In the genomic region with DNA sequence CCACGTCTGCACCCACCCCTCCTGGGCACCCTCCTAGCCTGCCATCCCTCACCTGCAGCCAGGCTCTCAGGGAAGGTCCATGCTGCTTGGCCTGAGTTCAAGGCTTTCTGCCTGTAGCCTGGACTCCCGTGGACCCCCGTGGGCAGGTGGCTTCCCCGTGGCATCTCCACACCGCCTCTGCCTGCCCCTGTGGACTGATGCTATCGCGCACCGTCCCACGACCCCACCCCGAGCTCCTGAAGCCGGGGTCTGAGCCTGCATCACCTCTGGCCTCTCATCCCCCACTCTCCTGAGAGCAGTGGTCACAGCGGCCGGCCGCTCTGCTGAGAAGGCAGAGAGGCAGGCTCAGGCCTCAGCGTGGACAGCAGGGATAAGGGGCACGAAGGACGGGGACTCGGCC, we compare ENCODE assay signal across 33 cellular contexts. TPM values are rescaled to one million over a fixed set of nuclear protein-coding genes. Genes with fewer than 3 reads are reported as not detected.
A peak's percentile ranks its signal among the peaks of the same experiment; 100 is the strongest.
DNase-seq lines count a peak whose midpoint lies in the region; ATAC-seq and TF ChIP-seq lines count a peak whose summit lies in the region.
"Had no signal": no experiment of that assay in that cellular context is flagged by ENCODE, and none has a peak within 500 bp of the region (broad histone marks: within the 10 kb centered on the region; RNA-seq: fewer than 3 reads in every experiment).

No MANE protein-coding gene starts in this region.

- peaks cover 2% of the 10 kb centered on the region for H3K79me1 ChIP-seq in neuronal stem cell (ENCODE audit: low read depth, low read length)

- no peak overlapping the region for H2AK5ac ChIP-seq in neuronal stem cell (ENCODE audit: low read depth, low read length)

- H4K8ac ChIP-seq in neuronal stem cell (ENCODE audit: low read depth, low read length), result no peak overlapping the region

- no peak overlapping the region for H3K4me3 Mint-ChIP-seq in CD8-positive, alpha-beta T cell
- H3K4me3 Mint-ChIP-seq: activated CD4-positive, alpha-beta memory T cell treated with anti-CD3 and anti-CD28 coated beads, Interleukin-2, amount 10 ng/mL, durations not matched to agents 7 days and 5 days; activated T-cell treated with anti-CD3 and anti-CD28 coated beads, Interleukin-2, amount 50 U/mL, for 24 hours had no signal

- H3K27me3 ChIP-seq in CD8-positive, alpha-beta T cell (ENCODE audit: insufficient read depth, low read length), result no peaks in the 10 kb centered on the region
- no peaks in the 10 kb centered on the region for H3K27me3 ChIP-seq in neuronal stem cell (ENCODE audit: control insufficient read depth in 3 of 3, insufficient read depth in 3 of 3, low read depth in 1 of 3, low read length in 3 of 3)
- H3K27me3 ChIP-seq: MG63 had no signal

- peak overlapping the region; percentile 73 for H2BK12ac ChIP-seq in neuronal stem cell (ENCODE audit: low read length)

- H2BK15ac ChIP-seq in neuronal stem cell (ENCODE audit: low read length), result no peak overlapping the region

- no peaks in the 10 kb centered on the region for H3K9me3 Mint-ChIP-seq in CD8-positive, alpha-beta T cell
- H3K9me3 Mint-ChIP-seq: activated CD4-positive, alpha-beta memory T cell treated with anti-CD3 and anti-CD28 coated beads, Interleukin-2, amount 10 ng/mL, durations not matched to agents 7 days and 5 days; activated T-cell treated with anti-CD3 and anti-CD28 coated beads, Interleukin-2, amount 50 U/mL, for 24 hours; naive thymus-derived CD8-positive, alpha-beta T cell had no signal

- DNase-seq in 8988T (peak; percentile 12), Right ventricle myocardium superior (peak; percentile 30), neuronal stem cell (ENCODE audit: low spot score) (no peak), SKM-1 (lab: John Stamatoyannopoulos, UW; ENCODE audit: unreplicated experiment) (no peak), NCI-H1694 (lab: John Stamatoyannopoulos, UW) (no peak)
- no peak for DNase-seq in CD8-positive, alpha-beta T cell
- DNase-seq: activated CD4-positive, alpha-beta memory T cell treated with anti-CD3 and anti-CD28 coated beads, Interleukin-2, amount 10 ng/mL, durations not matched to agents 7 days and 5 days; activated CD4-positive, CD25-positive, alpha-beta regulatory T cell; activated naive CD4-positive, alpha-beta T cell treated with Interleukin-2 at 50 U/mL for 16 hours; anterior cingulate cortex; Calu3; caudate nucleus; dermis blood vessel endothelial cell; DND-41; gastrocnemius medialis; HCEC 1CT; hippocampal formation; KBM-7; MG63; midbrain; NCI-H2081; NCI-H82; stimulated activated naive CD4-positive, alpha-beta T cell treated with Interleukin-2 at 50 U/mL for 16 hours had no signal

- H3K27me3 Mint-ChIP-seq in CD8-positive, alpha-beta T cell (ENCODE audit: low read depth), result no peaks in the 10 kb centered on the region
- H3K27me3 Mint-ChIP-seq: activated T-cell treated with anti-CD3 and anti-CD28 coated beads, Interleukin-2, amount 50 U/mL, for 24 hours; naive thymus-derived CD8-positive, alpha-beta T cell had no signal

- peaks cover 51% of the 10 kb centered on the region for H3K4me1 Mint-ChIP-seq in CD8-positive, alpha-beta T cell (ENCODE audit: low read depth)

- no peak overlapping the region for H4K91ac ChIP-seq in neuronal stem cell (ENCODE audit: low read depth, low read length, poor library complexity)

- no CpG with 5 or more reads among the region's 18 CpGs for WGBS in neuronal stem cell (ENCODE audit: extremely low coverage in 2 of 2, insufficient read length in 2 of 2, insufficient replicate concordance in 1 of 2), 2 donors

- ATAC-seq in CD8-positive, alpha-beta T cell, result no peak
- ATAC-seq in Right ventricle myocardium superior (ENCODE audit: poor library complexity) (no peak), HG02610 (IDR thresholded peaks at IDR 0.05; ENCODE audit: unreplicated experiment) (no peak), HG03571 (IDR thresholded peaks at IDR 0.05; ENCODE audit: unreplicated experiment) (no peak)
- ATAC-seq: gastrocnemius medialis; naive thymus-derived CD8-positive, alpha-beta T cell had no signal

- no peak overlapping the region for H3K18ac ChIP-seq in neuronal stem cell (ENCODE audit: low read length)

- H3K4me3 ChIP-seq in CD8-positive, alpha-beta T cell (ENCODE audit: low read depth, low read length), result no peak overlapping the region
- H3K4me3 ChIP-seq in neuronal stem cell (ENCODE audit: low read length in 2 of 2), result no peak overlapping the region
- H3K4me3 ChIP-seq: gastrocnemius medialis, MG63, thoracic aorta, vagina had no signal

- intact Hi-C loops in CD8-positive, alpha-beta T cell (cut with DNase I, micrococcal nuclease), result no loop called here
- intact Hi-C loops in Right ventricle myocardium superior (cut with DNase I), result no loop called here

- peak overlapping the region; percentile 22 for H3K23ac ChIP-seq in neuronal stem cell (ENCODE audit: low read depth, low read length, poor library complexity)

- H3K14ac ChIP-seq in neuronal stem cell (ENCODE audit: low read length), result no peak overlapping the region

- no peak overlapping the region for H2AFZ ChIP-seq in neuronal stem cell (ENCODE audit: low read length)

- no peak overlapping the region for H3K4me2 ChIP-seq in neuronal stem cell (ENCODE audit: insufficient read depth, low read length, poor library complexity, severe bottlenecking)

- H3K27ac Mint-ChIP-seq in CD8-positive, alpha-beta T cell, result peak overlapping the region; percentile 57
- H3K27ac Mint-ChIP-seq: activated CD4-positive, alpha-beta memory T cell treated with anti-CD3 and anti-CD28 coated beads, Interleukin-2, amount 10 ng/mL, durations not matched to agents 7 days and 5 days; activated T-cell treated with anti-CD3 and anti-CD28 coated beads, Interleukin-2, amount 50 U/mL, for 24 hours had no signal

- no peak for TF ChIP-seq CTCF in CD8-positive, alpha-beta T cell (IDR thresholded peaks at IDR 0.05)

- no peaks in the 10 kb centered on the region for H3K9me3 ChIP-seq in CD8-positive, alpha-beta T cell (ENCODE audit: low read length)
- no peaks in the 10 kb centered on the region for H3K9me3 ChIP-seq in neuronal stem cell (replicated peaks in 1 of 2; ENCODE audit: control insufficient read depth in 2 of 2, insufficient read depth in 1 of 2, low read depth in 1 of 2, low read length in 2 of 2)
- H3K9me3 ChIP-seq: gastrocnemius medialis, MG63, thoracic aorta, vagina had no signal

- H3K9ac ChIP-seq in neuronal stem cell (ENCODE audit: low read depth, low read length, poor library complexity), result peak overlapping the region; percentile 17

- no peak overlapping the region for H3K4ac ChIP-seq in neuronal stem cell (ENCODE audit: low read length)

- peaks cover 45% of the 10 kb centered on the region for H3K4me1 ChIP-seq in CD8-positive, alpha-beta T cell (ENCODE audit: insufficient read depth, low read length)
- H3K4me1 ChIP-seq in neuronal stem cell (ENCODE audit: control insufficient read depth in 2 of 2, insufficient read depth in 1 of 2, low read depth in 1 of 2, low read length in 2 of 2), result peaks cover 6% of the 10 kb centered on the region in 2 donors
- H3K4me1 ChIP-seq: gastrocnemius medialis had no signal

- no peak overlapping the region for H2BK120ac ChIP-seq in neuronal stem cell (ENCODE audit: low read depth, low read length)

- no peak overlapping the region for H3K27ac ChIP-seq in CD8-positive, alpha-beta T cell (ENCODE audit: low read depth, low read length)
- no peak overlapping the region for H3K27ac ChIP-seq in neuronal stem cell (replicated peaks; ENCODE audit: low read length)
- H3K27ac ChIP-seq: C4-2B, gastrocnemius medialis, thoracic aorta, vagina had no signal

- POLR2A ChIA-PET in CD8-positive, alpha-beta T cell (lab: Charles Lee), result interaction anchor here (1.6 to 3.0 kb wide), 2 partner anchors 15 to 44 kb away, joined by 6 to 9 read pairs; partner anchors contain the start of gene NLRP6

- peaks cover 10% of the 10 kb centered on the region for H3K36me3 ChIP-seq in CD8-positive, alpha-beta T cell (ENCODE audit: insufficient read depth, low read length)
- peaks cover 23 to 31% of the 10 kb centered on the region in 2 donors for H3K36me3 ChIP-seq in neuronal stem cell (replicated peaks in 1 of 2; ENCODE audit: control insufficient read depth in 2 of 2, insufficient read depth in 2 of 2, low read length in 2 of 2)
- H3K36me3 ChIP-seq: gastrocnemius medialis, MG63, vagina had no signal

- CTCF ChIA-PET in CD8-positive, alpha-beta T cell (lab: Charles Lee), result interaction anchor here (0.8 to 2.9 kb wide), 6 partner anchors 8 to 44 kb away, joined by 3 to 22 read pairs (median 4); no protein-coding TSS in a partner anchor

- H3K36me3 Mint-ChIP-seq in CD8-positive, alpha-beta T cell, result peaks cover 36% of the 10 kb centered on the region

- H2BK5ac ChIP-seq in neuronal stem cell (ENCODE audit: low read length), result peak overlapping the region; percentile 35

RNA-seq across cellular contexts. Expression of gene IFITM5, which starts 4.5 kb away (rescaled TPM):
- not detected for total RNA-seq in CD8-positive, alpha-beta T cell
- not detected for total RNA-seq in Right ventricle myocardium superior
- not detected for polyA plus RNA-seq in neuronal stem cell (2013, experiment 1 of 2)
- polyA plus RNA-seq in neuronal stem cell (2013, experiment 2 of 2), result 0.06 TPM
- total RNA-seq: activated CD4-positive, alpha-beta memory T cell treated with anti-CD3 and anti-CD28 coated beads, Interleukin-2, amount 10 ng/mL, durations not matched to agents 7 days and 5 days; Calu3; dermis blood vessel endothelial cell; gastrocnemius medialis; lower leg skin; naive thymus-derived CD8-positive, alpha-beta T cell; SK-MEL-5; T-helper 1 cell treated with Interleukin-12 subunit alpha and Interleukin-12 subunit beta and Interleukin-4 antibody, amounts not matched to agents 30 ng/mL and 1 ng/mL, for 36 hours; thoracic aorta; vagina had no signal
- polyA plus RNA-seq: naive thymus-derived CD8-positive, alpha-beta T cell had no signal

RNA-seq across cellular contexts. Expression of gene PGGHG, which starts 5.9 kb away (rescaled TPM):
- 100 to 1,000 TPM; 902 to 919 TPM for total RNA-seq in CD8-positive, alpha-beta T cell
- 6.1 TPM for total RNA-seq in Right ventricle myocardium superior
- 50.4 TPM for polyA plus RNA-seq in neuronal stem cell (2013, experiment 1 of 2)
- 48.9 TPM for polyA plus RNA-seq in neuronal stem cell (2013, experiment 2 of 2)

RNA-seq across cellular contexts. Expression of gene IFITM2, which starts 12.8 kb away (rescaled TPM):
- 100 to 1,000 TPM; 283 to 295 TPM for total RNA-seq in CD8-positive, alpha-beta T cell
- 194 TPM for total RNA-seq in Right ventricle myocardium superior
- polyA plus RNA-seq in neuronal stem cell (2013, experiment 1 of 2), result 660 TPM
- 657 TPM for polyA plus RNA-seq in neuronal stem cell (2013, experiment 2 of 2)

RNA-seq across cellular contexts. Expression of gene NLRP6, which starts 16.6 kb away (rescaled TPM):
- total RNA-seq in CD8-positive, alpha-beta T cell, result 10 to 100 TPM; 24.8 to 26.2 TPM
- 0.11 TPM for total RNA-seq in Right ventricle myocardium superior
- polyA plus RNA-seq in neuronal stem cell (2013, experiment 1 of 2), result not detected
- polyA plus RNA-seq in neuronal stem cell (2013, experiment 2 of 2), result not detected
- total RNA-seq: Calu3, dermis blood vessel endothelial cell had no signal

RNA-seq across cellular contexts. Expression of gene IFITM1, which starts 19.0 kb away (rescaled TPM):
- 100 to 1,000 TPM; 223 to 251 TPM for total RNA-seq in CD8-positive, alpha-beta T cell
- total RNA-seq in Right ventricle myocardium superior, result 83.1 TPM
- polyA plus RNA-seq in neuronal stem cell (2013, experiment 1 of 2), result 171 TPM
- 162 TPM for polyA plus RNA-seq in neuronal stem cell (2013, experiment 2 of 2)

Comparison
In these comparisons a context has a peak if more than half of its experiments do, and no peak if none do; other contexts are left out.
1. DNase-seq: peak in 8988T (single experiment) and Right ventricle myocardium superior (single experiment); none in CD8-positive, alpha-beta T cell (0 of 7), neuronal stem cell (single experiment), SKM-1 (single experiment) and NCI-H1694 (single experiment).
2. RNA of gene PGGHG, which starts 5.9 kb away (total RNA-seq): 902 to 919 TPM in CD8-positive, alpha-beta T cell; 6.1 TPM in Right ventricle myocardium superior (single experiment); every median in the first group is over 100 times any median in the second.